In genomic region chr2:85549826-85550225, GRCh38 we compare ENCODE assay signal across 8 cellular contexts. TPM values are rescaled to one million over a fixed set of nuclear protein-coding genes. Genes with fewer than 3 reads are reported as not detected.
A peak's percentile ranks its signal among the peaks of the same experiment; 100 is the strongest.
DNase-seq lines count a peak whose midpoint lies in the region; ATAC-seq, FAIRE-seq and TF ChIP-seq lines count a peak whose summit lies in the region.

No MANE protein-coding gene starts in this region.

- no peaks in the 10 kb centered on the region for H3K9me1 ChIP-seq in endothelial cell of umbilical vein (replicated peaks; ENCODE audit: control insufficient read depth, extremely low read depth, insufficient read depth, low read length)

- H3K4me1 ChIP-seq in endothelial cell of umbilical vein (ENCODE audit: control insufficient read depth, extremely low read depth, insufficient read depth, low read length) = peaks cover 17% of the 10 kb centered on the region
- peaks cover 30% of the 10 kb centered on the region in 2 experiments for H3K4me1 ChIP-seq in neutrophil (ENCODE audit: control insufficient read depth in 1 of 2, insufficient read depth in 1 of 2, low read depth in 1 of 2, low read length in 1 of 2)

- dilution Hi-C loops in endothelial cell of umbilical vein (cut with MboI; ENCODE audit: extremely low pct_ligation_motif_present, low sequenced_read_pairs) = no loop called here

- no peaks in the 10 kb centered on the region for H3K79me2 ChIP-seq in endothelial cell of umbilical vein (ENCODE audit: control insufficient read depth, insufficient read depth, low read length)

- no peak for TF ChIP-seq CTCF in CD14-positive monocyte (IDR thresholded peaks at IDR 0.05)
- TF ChIP-seq CTCF in endothelial cell of umbilical vein (IDR thresholded peaks at IDR 0.05; ENCODE audit: extremely low read depth in 1 of 2, insufficient read depth in 1 of 2, low read depth in 1 of 2, low read length in 2 of 2) = no peak
- TF ChIP-seq CTCF in neutrophil (IDR thresholded peaks at IDR 0.05) = no peak

- peaks cover 28% of the 10 kb centered on the region for H3K4me1 Mint-ChIP-seq in CD14-positive monocyte

- CTCF ChIA-PET in endothelial cell of umbilical vein (lab: Charles Lee) = interaction anchor here (0.7 to 6.8 kb wide), 12 partner anchors 9 to 483 kb away, joined by 3 to 236 read pairs (median 4); partner anchors contain the start of genes ELMOD3, RETSAT and SH2D6

- H3K9ac ChIP-seq in endothelial cell of umbilical vein (replicated peaks; ENCODE audit: extremely low read depth, insufficient read depth, low read length) = no peak overlapping the region

- H3K27me3 ChIP-seq in endothelial cell of umbilical vein (ENCODE audit: control insufficient read depth in 2 of 2, insufficient read depth in 2 of 2, low read length in 2 of 2) (no peaks in the 10 kb centered on the region), neutrophil (no peaks in the 10 kb centered on the region)

- intact Hi-C loops in CD14-positive monocyte (cut with micrococcal nuclease) (loop anchor here in 1 of 2 donors (5.0 kb wide), 1 partner anchor 148 kb away; no protein-coding TSS in a partner anchor), endothelial cell of umbilical vein (cut with micrococcal nuclease) (loop anchor here (5.0 kb wide), 1 partner anchor 198 kb away; the partner anchor contains the start of genes ELMOD3 and RETSAT), head of caudate nucleus (cut with DNase I) (loop anchor here (10.0 kb wide), 1 partner anchor 225 kb away; the partner anchor contains the start of gene TGOLN2)

- peak overlapping the region in 6 of 7 donors; percentile 16 to 88 (median 74) for H3K27ac Mint-ChIP-seq in CD14-positive monocyte

- H3K27ac ChIP-seq in endothelial cell of umbilical vein (ENCODE audit: insufficient read depth, low read depth, low read length) (peak overlapping the region; percentile 56), neutrophil (peak overlapping the region; percentile 79)

- H3K36me3 ChIP-seq in endothelial cell of umbilical vein (ENCODE audit: control insufficient read depth in 2 of 2, extremely low read depth in 1 of 2, insufficient read depth in 2 of 2, low read length in 2 of 2) = peaks cover 13 to 40% of the 10 kb centered on the region in 2 experiments
- peaks cover 52% of the 10 kb centered on the region for H3K36me3 ChIP-seq in neutrophil

- no peak overlapping the region for H3K4me2 ChIP-seq in endothelial cell of umbilical vein (ENCODE audit: insufficient read depth, low read length)

- TF ChIP-seq POLR2A in endothelial cell of umbilical vein (IDR thresholded peaks at IDR 0.05; ENCODE audit: low read depth, low read length) = no peak

- ATAC-seq in GM19328 (IDR thresholded peaks at IDR 0.05; ENCODE audit: unreplicated experiment) (no peak), GM21528 (IDR thresholded peaks at IDR 0.05; ENCODE audit: low FRiP score, unreplicated experiment) (no peak)

- no peaks in the 10 kb centered on the region for H3K9me3 ChIP-seq in endothelial cell of umbilical vein (replicated peaks; ENCODE audit: control insufficient read depth, insufficient read depth, low read length)
- H3K9me3 ChIP-seq in neutrophil = no peaks in the 10 kb centered on the region

- POLR2A ChIA-PET in endothelial cell of umbilical vein (lab: Charles Lee) = interaction anchor here (0.9 to 6.3 kb wide), 3 partner anchors 10 to 131 kb away, joined by 3 to 73 read pairs (median 13); partner anchors contain the start of genes MAT2A and SH2D6

- peaks cover 56 to 81% of the 10 kb centered on the region in 2 donors for H3K36me3 Mint-ChIP-seq in CD14-positive monocyte

- H2AFZ ChIP-seq in endothelial cell of umbilical vein (ENCODE audit: low read depth, low read length) = no peak overlapping the region

- BruUV-seq in endothelial cell of umbilical vein (replicated peaks; lab: Mats Ljungman, UMichigan) = no TSS peak

- H3K9me3 Mint-ChIP-seq in CD14-positive monocyte = no peaks in the 10 kb centered on the region

- no peak for FAIRE-seq in RCC 7860 (lab: Jason Lieb, UNC)
- no peak for FAIRE-seq in endothelial cell of umbilical vein (lab: Jason Lieb, UNC)

- no peak overlapping the region for H3K4me3 Mint-ChIP-seq in CD14-positive monocyte

- no peak for DNase-seq in CD14-positive monocyte (ENCODE audit: low spot score)
- DNase-seq in RCC 7860 (ENCODE audit: low spot score) = peak; percentile 18
- DNase-seq in endothelial cell of umbilical vein (ENCODE audit: low read depth, low spot score) = peak; percentile 33
- no peak for DNase-seq in activated CD4-positive, CD25-positive, alpha-beta regulatory T cell treated with anti-CD3 and anti-CD28 coated beads, Interleukin-2, amount 50 U/mL, for 72 hours
- no peak for DNase-seq in head of caudate nucleus

- H3K4me3 ChIP-seq in endothelial cell of umbilical vein (replicated peaks in 1 of 3; ENCODE audit: insufficient read depth in 1 of 3, low read depth in 1 of 3, low read length in 3 of 3) (no peak overlapping the region), neutrophil (ENCODE audit: low read depth in 1 of 2, low read length in 1 of 2) (peak overlapping the region; percentile 28 to 42)

- H3K27me3 Mint-ChIP-seq in CD14-positive monocyte (ENCODE audit: low read depth in 3 of 3) = peaks cover 0 to 2% (median 0%) of the 10 kb centered on the region in 3 donors

- no peaks in the 10 kb centered on the region for H4K20me1 ChIP-seq in endothelial cell of umbilical vein (replicated peaks; ENCODE audit: control insufficient read depth, extremely low read depth, insufficient read depth, low read length)

TF ChIP-seq in endothelial cell of umbilical vein, 7 proteins besides CTCF, POLR2A, EP300 and RAD21:
- no peak for TF ChIP-seq JUN (IDR thresholded peaks at IDR 0.05; ENCODE audit: borderline replicate concordance, insufficient read depth, insufficient read length, low read depth)
- TF ChIP-seq GATA2 (IDR thresholded peaks at IDR 0.05; ENCODE audit: insufficient read depth, insufficient read length, low read depth, low read length) = peak; percentile 78

RNA-seq across cellular contexts. Expression of gene MAT2A, which starts 10.9 kb away (rescaled TPM):
- polyA plus RNA-seq in CD14-positive monocyte = 100 to 1,000 TPM in 1 of 2 donors, 10 to 100 TPM in 1; 97.0 to 117 TPM
- total RNA-seq in endothelial cell of umbilical vein = 236 and 257 TPM in 2 replicates
- polyA plus RNA-seq in endothelial cell of umbilical vein = 151 and 172 TPM in 2 replicates
- polyA plus RNA-seq in endothelial cell of umbilical vein (2011; cell fraction: cytosol; rRNA removed) = 116 and 136 TPM in 2 replicates
- polyA plus RNA-seq in endothelial cell of umbilical vein (2011; cell fraction: nucleus; rRNA removed) = 623 and 766 TPM in 2 replicates
- polyA plus RNA-seq in endothelial cell of umbilical vein (2012) = 223 and 272 TPM in 2 replicates
- polyA minus RNA-seq in endothelial cell of umbilical vein = 335 and 379 TPM in 2 replicates
- 333 TPM for polyA minus RNA-seq in endothelial cell of umbilical vein (2011; cell fraction: cytosol; rRNA and poly(A)+ RNA removed)
- 297 and 352 TPM in 2 replicates for polyA minus RNA-seq in endothelial cell of umbilical vein (2011; cell fraction: nucleus; rRNA and poly(A)+ RNA removed)

RNA-seq across cellular contexts. Expression of gene GGCX, which starts 11.5 kb away (rescaled TPM):
- 10 to 100 TPM; 32.0 to 34.4 TPM for polyA plus RNA-seq in CD14-positive monocyte
- 44.5 and 48.0 TPM in 2 replicates for total RNA-seq in endothelial cell of umbilical vein
- 58.9 and 62.7 TPM in 2 replicates for polyA plus RNA-seq in endothelial cell of umbilical vein
- polyA plus RNA-seq in endothelial cell of umbilical vein (2011; cell fraction: cytosol; rRNA removed) = 44.7 and 47.0 TPM in 2 replicates
- 48.2 and 60.0 TPM in 2 replicates for polyA plus RNA-seq in endothelial cell of umbilical vein (2011; cell fraction: nucleus; rRNA removed)
- 44.4 and 45.2 TPM in 2 replicates for polyA plus RNA-seq in endothelial cell of umbilical vein (2012)
- polyA minus RNA-seq in endothelial cell of umbilical vein = 112 and 122 TPM in 2 replicates
- polyA minus RNA-seq in endothelial cell of umbilical vein (2011; cell fraction: cytosol; rRNA and poly(A)+ RNA removed) = 15.7 TPM
- polyA minus RNA-seq in endothelial cell of umbilical vein (2011; cell fraction: nucleus; rRNA and poly(A)+ RNA removed) = 33.9 and 40.7 TPM in 2 replicates

RNA-seq across cellular contexts. Expression of gene VAMP8, which starts 27.6 kb away (rescaled TPM):
- polyA plus RNA-seq in CD14-positive monocyte (100 to 1,000 TPM; 623 to 761 TPM), endothelial cell of umbilical vein (68.7 and 73.1 TPM in 2 replicates)
- total RNA-seq in endothelial cell of umbilical vein = 35.8 and 39.0 TPM in 2 replicates
- 66.7 and 80.9 TPM in 2 replicates for polyA plus RNA-seq in endothelial cell of umbilical vein (2011; cell fraction: cytosol; rRNA removed)
- polyA plus RNA-seq in endothelial cell of umbilical vein (2011; cell fraction: nucleus; rRNA removed) = 26.9 and 29.2 TPM in 2 replicates
- 94.8 and 116 TPM in 2 replicates for polyA plus RNA-seq in endothelial cell of umbilical vein (2012)
- polyA minus RNA-seq in endothelial cell of umbilical vein = 17.4 and 21.2 TPM in 2 replicates
- polyA minus RNA-seq in endothelial cell of umbilical vein (2011; cell fraction: cytosol; rRNA and poly(A)+ RNA removed) = 23.2 TPM
- 3.8 and 4.4 TPM in 2 replicates for polyA minus RNA-seq in endothelial cell of umbilical vein (2011; cell fraction: nucleus; rRNA and poly(A)+ RNA removed)

RNA-seq across cellular contexts. Expression of gene VAMP5, which starts 34.4 kb away (rescaled TPM):
- polyA plus RNA-seq in CD14-positive monocyte (100 to 1,000 TPM; 171 to 251 TPM), endothelial cell of umbilical vein (624 and 648 TPM in 2 replicates)
- total RNA-seq in endothelial cell of umbilical vein = 164 and 186 TPM in 2 replicates
- 398 and 453 TPM in 2 replicates for polyA plus RNA-seq in endothelial cell of umbilical vein (2011; cell fraction: cytosol; rRNA removed)
- polyA plus RNA-seq in endothelial cell of umbilical vein (2011; cell fraction: nucleus; rRNA removed) = 96.0 and 112 TPM in 2 replicates
- 305 and 367 TPM in 2 replicates for polyA plus RNA-seq in endothelial cell of umbilical vein (2012)
- polyA minus RNA-seq in endothelial cell of umbilical vein = 96.5 and 104 TPM in 2 replicates
- not detected for polyA minus RNA-seq in endothelial cell of umbilical vein (2011; cell fraction: cytosol; rRNA and poly(A)+ RNA removed)
- 9.9 and 13.3 TPM in 2 replicates for polyA minus RNA-seq in endothelial cell of umbilical vein (2011; cell fraction: nucleus; rRNA and poly(A)+ RNA removed)

RNA-seq across cellular contexts. Expression of gene RNF181, which starts 45.7 kb away (rescaled TPM):
- 100 to 1,000 TPM; 382 to 475 TPM for polyA plus RNA-seq in CD14-positive monocyte
- 133 and 142 TPM in 2 replicates for total RNA-seq in endothelial cell of umbilical vein
- polyA plus RNA-seq in endothelial cell of umbilical vein = 629 and 643 TPM in 2 replicates
- 503 and 603 TPM in 2 replicates for polyA plus RNA-seq in endothelial cell of umbilical vein (2011; cell fraction: cytosol; rRNA removed)
- 227 and 271 TPM in 2 replicates for polyA plus RNA-seq in endothelial cell of umbilical vein (2011; cell fraction: nucleus; rRNA removed)
- polyA plus RNA-seq in endothelial cell of umbilical vein (2012) = 260 and 265 TPM in 2 replicates
- 205 and 256 TPM in 2 replicates for polyA minus RNA-seq in endothelial cell of umbilical vein
- polyA minus RNA-seq in endothelial cell of umbilical vein (2011; cell fraction: cytosol; rRNA and poly(A)+ RNA removed) = 27.7 TPM
- polyA minus RNA-seq in endothelial cell of umbilical vein (2011; cell fraction: nucleus; rRNA and poly(A)+ RNA removed) = 51.5 and 60.1 TPM in 2 replicates

Comparison
In these comparisons a context has a peak if more than half of its experiments do, and no peak if none do; other contexts are left out.
1. DNase-seq: peak in RCC 7860 (single experiment) and endothelial cell of umbilical vein (single experiment); none in CD14-positive monocyte (single experiment), activated CD4-positive, CD25-positive, alpha-beta regulatory T cell treated with anti-CD3 and anti-CD28 coated beads, Interleukin-2, amount 50 U/mL, for 72 hours (single experiment) and head of caudate nucleus (0 of 42).
2. H3K4me3 ChIP-seq: peak in neutrophil (2 of 2); none in endothelial cell of umbilical vein (0 of 3).